Comparison of ENCODE assay signal across 9 cellular contexts in genomic region chr1:31772669-31773248, GRCh38. TPM values are rescaled to one million over a fixed set of nuclear protein-coding genes. Genes with fewer than 3 reads are reported as not detected.
A peak's percentile ranks its signal among the peaks of the same experiment; 100 is the strongest.
DNase-seq lines count a peak whose midpoint lies in the region; ATAC-seq, FAIRE-seq and TF ChIP-seq lines count a peak whose summit lies in the region.
"Had no signal": no experiment of that assay in that cellular context is flagged by ENCODE, and none has a peak within 500 bp of the region (broad histone marks: within the 10 kb centered on the region; RNA-seq: fewer than 3 reads in every experiment).

No MANE protein-coding gene starts in this region.

- no peak for FAIRE-seq in keratinocyte (lab: Jason Lieb, UNC)

- no peaks in the 10 kb centered on the region for H3K9me3 Mint-ChIP-seq in activated CD4-positive, alpha-beta T cell treated with anti-CD3 and anti-CD28 coated beads, Interleukin-2, amount 10 ng/mL, durations not matched to agents 24 days and 14 days
- no peaks in the 10 kb centered on the region for H3K9me3 Mint-ChIP-seq in activated naive CD8-positive, alpha-beta T cell treated with anti-CD3 and anti-CD28 coated beads, Interleukin-2, amount 50 U/mL, for 24 hours
- no peaks in the 10 kb centered on the region for H3K9me3 Mint-ChIP-seq in stimulated activated naive CD8-positive, alpha-beta T cell treated with anti-CD3 and anti-CD28 coated beads, Interleukin-15, amount 100 ng/mL, for 72 hours

- H3K79me2 ChIP-seq in keratinocyte (ENCODE audit: control insufficient read depth, insufficient read depth, low read length) = no peaks in the 10 kb centered on the region

- H3K4me3 Mint-ChIP-seq in activated CD4-positive, alpha-beta T cell treated with anti-CD3 and anti-CD28 coated beads, Interleukin-2, amount 10 ng/mL, durations not matched to agents 24 days and 14 days = peak overlapping the region; percentile 86
- H3K4me3 Mint-ChIP-seq in activated naive CD8-positive, alpha-beta T cell treated with anti-CD3 and anti-CD28 coated beads, Interleukin-2, amount 50 U/mL, for 24 hours = peak overlapping the region; percentile 77
- peak overlapping the region; percentile 78 to 84 for H3K4me3 Mint-ChIP-seq in stimulated activated naive CD8-positive, alpha-beta T cell treated with anti-CD3 and anti-CD28 coated beads, Interleukin-15, amount 100 ng/mL, for 72 hours

- H3K27me3 ChIP-seq in keratinocyte (ENCODE audit: control insufficient read depth, extremely low read depth, insufficient read depth, low read length) = peaks cover 36% of the 10 kb centered on the region

- peak overlapping the region; percentile 80 for H3K4me2 ChIP-seq in keratinocyte (ENCODE audit: control insufficient read depth, extremely low read depth, insufficient read depth, low read depth, low read length)

- no peaks in the 10 kb centered on the region for H3K9me1 ChIP-seq in keratinocyte (ENCODE audit: control insufficient read depth, extremely low read depth, insufficient read depth, low read length)

- no peak overlapping the region for H2AFZ ChIP-seq in keratinocyte (ENCODE audit: control insufficient read depth, low read length)

- H3K4me1 Mint-ChIP-seq in activated CD4-positive, alpha-beta T cell treated with anti-CD3 and anti-CD28 coated beads, Interleukin-2, amount 10 ng/mL, durations not matched to agents 24 days and 14 days = peaks cover 37% of the 10 kb centered on the region
- H3K4me1 Mint-ChIP-seq in activated naive CD8-positive, alpha-beta T cell treated with anti-CD3 and anti-CD28 coated beads, Interleukin-2, amount 50 U/mL, for 24 hours = peaks cover 42% of the 10 kb centered on the region
- H3K4me1 Mint-ChIP-seq in stimulated activated naive CD8-positive, alpha-beta T cell treated with anti-CD3 and anti-CD28 coated beads, Interleukin-15, amount 100 ng/mL, for 72 hours = peaks cover 55% of the 10 kb centered on the region

- DNase-seq in activated CD4-positive, alpha-beta T cell treated with anti-CD3 and anti-CD28 coated beads, Interleukin-2, amount 10 ng/mL, durations not matched to agents 24 days and 14 days = no peak
- no peak for DNase-seq in activated CD4-positive, alpha-beta T cell treated with anti-CD3 and anti-CD28 coated beads for 4 hours
- no peak for DNase-seq in activated naive CD8-positive, alpha-beta T cell treated with anti-CD3 and anti-CD28 coated beads, Interleukin-2, amount 50 U/mL, for 24 hours
- DNase-seq in keratinocyte (ENCODE audit: low read depth, low spot score) (no peak), putamen (ENCODE audit: low spot score) (no peak), inferior parietal cortex (ENCODE audit: extremely low spot score) (no peak)
- no peak for DNase-seq in stimulated activated naive CD8-positive, alpha-beta T cell treated with anti-CD3 and anti-CD28 coated beads, Interleukin-15, amount 100 ng/mL, for 72 hours
- no peak for DNase-seq in stimulated activated CD4-positive, alpha-beta T cell treated with anti-CD3 and anti-CD28 coated beads, Interleukin-4, amount 100 ng/mL, for 1 hour
- DNase-seq: NCI-H187 had no signal

- H3K27ac ChIP-seq in keratinocyte (ENCODE audit: control insufficient read depth, insufficient read depth, low read length) = no peak overlapping the region

- no peak for TF ChIP-seq CTCF in keratinocyte (optimal IDR thresholded peaks at IDR 0.05 in 1 of 3, IDR thresholded peaks at IDR 0.05 in 1 of 3, conservative IDR thresholded peaks at IDR 0.05 in 1 of 3; ENCODE audit: extremely low read depth in 1 of 3, insufficient read depth in 2 of 3, low read length in 3 of 3)

- no peaks in the 10 kb centered on the region for H3K36me3 Mint-ChIP-seq in activated CD4-positive, alpha-beta T cell treated with anti-CD3 and anti-CD28 coated beads, Interleukin-2, amount 10 ng/mL, durations not matched to agents 24 days and 14 days (ENCODE audit: low read depth)
- H3K36me3 Mint-ChIP-seq in activated naive CD8-positive, alpha-beta T cell treated with anti-CD3 and anti-CD28 coated beads, Interleukin-2, amount 50 U/mL, for 24 hours (ENCODE audit: low read depth) = no peaks in the 10 kb centered on the region

- peak overlapping the region; percentile 75 for H3K27ac Mint-ChIP-seq in activated CD4-positive, alpha-beta T cell treated with anti-CD3 and anti-CD28 coated beads, Interleukin-2, amount 10 ng/mL, durations not matched to agents 24 days and 14 days
- H3K27ac Mint-ChIP-seq in activated naive CD8-positive, alpha-beta T cell treated with anti-CD3 and anti-CD28 coated beads, Interleukin-2, amount 50 U/mL, for 24 hours = no peak overlapping the region
- no peak overlapping the region for H3K27ac Mint-ChIP-seq in stimulated activated naive CD8-positive, alpha-beta T cell treated with anti-CD3 and anti-CD28 coated beads, Interleukin-15, amount 100 ng/mL, for 72 hours

- no peak for ATAC-seq in activated naive CD8-positive, alpha-beta T cell treated with anti-CD3 and anti-CD28 coated beads, Interleukin-2, amount 50 U/mL, for 24 hours
- ATAC-seq in stimulated activated naive CD8-positive, alpha-beta T cell treated with anti-CD3 and anti-CD28 coated beads, Interleukin-15, amount 100 ng/mL, for 72 hours = peak; percentile 47

- peaks cover 8% of the 10 kb centered on the region for H3K4me1 ChIP-seq in keratinocyte (ENCODE audit: control insufficient read depth, extremely low read depth, insufficient read depth, low read length)

- peak overlapping the region; percentile 74 for H3K9ac ChIP-seq in keratinocyte (ENCODE audit: control insufficient read depth, extremely low read depth, insufficient read depth, low read length)

- H3K9me3 ChIP-seq in keratinocyte (ENCODE audit: control insufficient read depth, low read depth, low read length) = no peaks in the 10 kb centered on the region

- no peaks in the 10 kb centered on the region for H3K36me3 ChIP-seq in keratinocyte (ENCODE audit: control insufficient read depth in 2 of 2, extremely low read depth in 1 of 2, insufficient read depth in 2 of 2, low read length in 2 of 2)

- H3K27me3 Mint-ChIP-seq in activated CD4-positive, alpha-beta T cell treated with anti-CD3 and anti-CD28 coated beads, Interleukin-2, amount 10 ng/mL, durations not matched to agents 24 days and 14 days = peaks cover 70% of the 10 kb centered on the region
- H3K27me3 Mint-ChIP-seq in activated naive CD8-positive, alpha-beta T cell treated with anti-CD3 and anti-CD28 coated beads, Interleukin-2, amount 50 U/mL, for 24 hours = peaks cover 39% of the 10 kb centered on the region
- H3K27me3 Mint-ChIP-seq in stimulated activated naive CD8-positive, alpha-beta T cell treated with anti-CD3 and anti-CD28 coated beads, Interleukin-15, amount 100 ng/mL, for 72 hours = peaks cover 65% of the 10 kb centered on the region

- H3K4me3 ChIP-seq in keratinocyte (ENCODE audit: control insufficient read depth in 2 of 3, extremely low read depth in 1 of 3, insufficient read depth in 2 of 3, low read depth in 1 of 3, low read length in 3 of 3) = peak overlapping the region in 1 of 3 experiments; percentile 56

- no peaks in the 10 kb centered on the region for H4K20me1 ChIP-seq in keratinocyte (ENCODE audit: control insufficient read depth, extremely low read depth, insufficient read depth, low read length)

- intact Hi-C loops in activated CD4-positive, alpha-beta T cell treated with anti-CD3 and anti-CD28 coated beads, Interleukin-2, amount 10 ng/mL, durations not matched to agents 24 days and 14 days (cut with micrococcal nuclease) = no loop called here

- dilution Hi-C loops in keratinocyte (cut with MboI; ENCODE audit: extremely low pct_ligation_motif_present, low sequenced_read_pairs) = no loop called here

RNA-seq across cellular contexts. Expression of gene ADGRB2, which starts 8.6 kb away (rescaled TPM):
- 0.40 and 0.45 TPM in 2 replicates for total RNA-seq in activated CD4-positive, alpha-beta T cell treated with anti-CD3 and anti-CD28 coated beads, Interleukin-2, amount 10 ng/mL, durations not matched to agents 24 days and 14 days
- polyA plus RNA-seq in keratinocyte = 0.68 to 1.6 TPM (median 0.96 TPM) in 3 replicates
- 1.3 TPM for polyA plus RNA-seq in keratinocyte (2011; ENCODE audit: low read depth)
- polyA plus RNA-seq in keratinocyte (2011; cell fraction: cytosol; rRNA removed) = 0.29 and 0.51 TPM in 2 replicates
- polyA plus RNA-seq in keratinocyte (2011; cell fraction: nucleus; rRNA removed) = 2.4 and 5.0 TPM in 2 replicates
- 1.0 and 1.7 TPM in 2 replicates for polyA plus RNA-seq in keratinocyte (2012; ENCODE audit: low replicate concordance)
- polyA minus RNA-seq in keratinocyte = 0.86 to 2.8 TPM (median 1.7 TPM) in 3 replicates
- polyA minus RNA-seq in keratinocyte (2011; cell fraction: cytosol; rRNA and poly(A)+ RNA removed) = 2.3 TPM
- 2.3 and 2.8 TPM in 2 replicates for polyA minus RNA-seq in keratinocyte (2011; cell fraction: nucleus; rRNA and poly(A)+ RNA removed)

RNA-seq across cellular contexts. Expression of gene SPOCD1, which starts 43.1 kb away (rescaled TPM):
- not detected in 2 replicates for total RNA-seq in activated CD4-positive, alpha-beta T cell treated with anti-CD3 and anti-CD28 coated beads, Interleukin-2, amount 10 ng/mL, durations not matched to agents 24 days and 14 days
- 3.3 to 12.0 TPM (median 4.7 TPM) in 3 replicates for polyA plus RNA-seq in keratinocyte
- polyA plus RNA-seq in keratinocyte (2011; ENCODE audit: low read depth) = 0.15 TPM
- 3.0 and 4.7 TPM in 2 replicates for polyA plus RNA-seq in keratinocyte (2011; cell fraction: cytosol; rRNA removed)
- 14.8 and 23.8 TPM in 2 replicates for polyA plus RNA-seq in keratinocyte (2011; cell fraction: nucleus; rRNA removed)
- polyA plus RNA-seq in keratinocyte (2012; ENCODE audit: low replicate concordance) = 3.0 TPM in 1 of 2 replicates, not detected in the other
- 2.8 to 8.5 TPM (median 4.5 TPM) in 3 replicates for polyA minus RNA-seq in keratinocyte
- polyA minus RNA-seq in keratinocyte (2011; cell fraction: cytosol; rRNA and poly(A)+ RNA removed) = 7.5 TPM
- 3.3 and 6.2 TPM in 2 replicates for polyA minus RNA-seq in keratinocyte (2011; cell fraction: nucleus; rRNA and poly(A)+ RNA removed)
